Comparison of ENCODE assay signal across 21 cellular contexts in genomic region chr15:25759421-25759820, GRCh38.
"Had no signal": no experiment of that assay in that cellular context is flagged by ENCODE, and none has a peak within 500 bp of the region (broad histone marks: within the 10 kb centered on the region; RNA-seq: fewer than 3 reads in every experiment).

No MANE protein-coding gene starts in this region.

- H3K27ac Mint-ChIP-seq: dendritic cell treated with granulocyte-macrophage colony-stimulating factor and Interleukin-4, amounts not matched to agents 40 ng/mL and 50 ng/mL, for 4 days; effector memory CD8-positive, alpha-beta T cell; endodermal cell; memory B cell had no signal

- H3K27ac ChIP-seq: colonic mucosa, esophagus squamous epithelium, gastrocnemius medialis, heart right ventricle, left lung, lower lobe of right lung had no signal

- H3K4me1 ChIP-seq: colonic mucosa, esophagus squamous epithelium, gastrocnemius medialis, heart right ventricle, left lung, lower lobe of right lung had no signal

- H3K27me3 ChIP-seq: colonic mucosa, esophagus squamous epithelium, gastrocnemius medialis, heart right ventricle, left lung had no signal

- H3K36me3 ChIP-seq: colonic mucosa, esophagus squamous epithelium, gastrocnemius medialis, heart right ventricle, left lung, lower lobe of right lung had no signal

- H3K36me3 Mint-ChIP-seq: memory B cell had no signal

- H3K4me3 ChIP-seq: colonic mucosa, esophagus squamous epithelium, gastrocnemius medialis, heart right ventricle, left lung, lower lobe of right lung had no signal

- H3K9me3 ChIP-seq: colonic mucosa, esophagus squamous epithelium, gastrocnemius medialis, left lung, lower lobe of right lung had no signal

- H3K27me3 Mint-ChIP-seq: effector memory CD8-positive, alpha-beta T cell had no signal

- H3K4me3 Mint-ChIP-seq: dendritic cell treated with granulocyte-macrophage colony-stimulating factor and Interleukin-4, amounts not matched to agents 40 ng/mL and 50 ng/mL, for 4 days; effector memory CD8-positive, alpha-beta T cell; endodermal cell; memory B cell had no signal

- DNase-seq: colonic mucosa; cortex of kidney; effector CD8-positive, alpha-beta T cell; effector memory CD8-positive, alpha-beta T cell; endodermal cell; esophagus squamous epithelium; foreskin fibroblast; foreskin melanocyte; gastrocnemius medialis; glutamatergic neuron; heart right ventricle; hippocampal formation; left cardiac atrium; left lung; left ventricle myocardium superior; lower lobe of right lung; mammary epithelial cell; mesendoderm; midbrain had no signal

- H3K4me1 Mint-ChIP-seq: endodermal cell had no signal
